In the genomic region with DNA sequence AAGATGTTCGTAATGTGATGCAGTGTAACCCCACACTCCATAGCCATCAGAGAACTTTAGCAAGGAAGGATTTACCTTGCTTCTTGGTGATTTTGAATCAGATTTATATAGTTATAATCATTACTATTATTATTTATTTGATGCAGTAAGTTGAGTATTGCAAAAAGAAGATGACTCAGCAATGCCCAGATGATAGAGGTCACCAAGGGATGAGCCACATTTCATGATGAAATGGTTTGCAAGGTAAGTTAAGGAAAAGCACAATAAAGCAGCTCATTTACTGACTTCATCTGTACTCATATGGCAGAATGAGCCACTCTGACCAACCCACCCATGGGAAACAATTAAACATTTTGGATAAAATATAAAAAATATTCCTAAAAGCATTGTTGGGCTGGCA, we compare ENCODE assay signal across 19 cellular contexts.
"Had no signal": no experiment of that assay in that cellular context is flagged by ENCODE, and none has a peak within 500 bp of the region (broad histone marks: within the 10 kb centered on the region; RNA-seq: fewer than 3 reads in every experiment).

No MANE protein-coding gene starts in this region.

- H3K79me2 ChIP-seq: parathyroid adenoma had no signal

- H3K36me3 ChIP-seq: esophagus squamous epithelium, neutrophil, tibial nerve, vagina had no signal

- H3K4me1 ChIP-seq: esophagus squamous epithelium, parathyroid adenoma, vagina had no signal

- H3K27me3 ChIP-seq: esophagus squamous epithelium, tibial nerve, vagina had no signal

- FAIRE-seq: astrocyte, endometrium had no signal

- H3K27ac ChIP-seq: esophagus squamous epithelium, neutrophil, parathyroid adenoma, tibial nerve, vagina had no signal

- H3K9ac ChIP-seq: parathyroid adenoma had no signal

- DNase-seq: activated CD4-positive, alpha-beta T cell treated with anti-CD3 and anti-CD28 coated beads, Interleukin-2, amount 50 U/mL, for 1 hour; activated CD8-positive, alpha-beta memory T cell treated with anti-CD3 and anti-CD28 coated beads for 24 hours; activated naive CD8-positive, alpha-beta T cell treated with anti-CD3 and anti-CD28 coated beads, Interleukin-2, amount 50 U/mL, for 24 hours; esophagus squamous epithelium; glutamatergic neuron; mesendoderm; natural killer cell; stimulated activated CD4-positive, alpha-beta T cell treated with anti-CD3 and anti-CD28 coated beads, Interleukin-15, amount 100 ng/mL, for 24 hours; stimulated activated CD4-positive, alpha-beta T cell treated with anti-CD3 and anti-CD28 coated beads, Interleukin-4, amount 100 ng/mL, for 1 hour; stimulated activated naive B cell treated with anti-CD40 and anti-IgM and Interleukin-4, amounts not matched to agents 10 μg/mL and 1 μg/mL and 100 μg/mL, for 72 hours; T-cell; T-helper 9 cell had no signal

- H2AFZ ChIP-seq: parathyroid adenoma had no signal

- H3K4me3 ChIP-seq: esophagus squamous epithelium, tibial nerve, vagina had no signal

- H3K9me3 ChIP-seq: esophagus squamous epithelium, neutrophil, tibial nerve, vagina had no signal

- ATAC-seq: activated CD4-positive, CD25-positive, alpha-beta regulatory T cell treated with anti-CD3 and anti-CD28 coated beads, Interleukin-2, amount 50 U/mL, for 24 hours; activated naive CD8-positive, alpha-beta T cell treated with anti-CD3 and anti-CD28 coated beads, Interleukin-2, amount 50 U/mL, for 24 hours; natural killer cell; stimulated activated naive B cell treated with anti-CD40 and anti-IgM and Interleukin-4, amounts not matched to agents 10 μg/mL and 1 μg/mL and 100 μg/mL, for 72 hours; T-cell had no signal
